12 cellular contexts compared by ENCODE assay signal in the genomic region with DNA sequence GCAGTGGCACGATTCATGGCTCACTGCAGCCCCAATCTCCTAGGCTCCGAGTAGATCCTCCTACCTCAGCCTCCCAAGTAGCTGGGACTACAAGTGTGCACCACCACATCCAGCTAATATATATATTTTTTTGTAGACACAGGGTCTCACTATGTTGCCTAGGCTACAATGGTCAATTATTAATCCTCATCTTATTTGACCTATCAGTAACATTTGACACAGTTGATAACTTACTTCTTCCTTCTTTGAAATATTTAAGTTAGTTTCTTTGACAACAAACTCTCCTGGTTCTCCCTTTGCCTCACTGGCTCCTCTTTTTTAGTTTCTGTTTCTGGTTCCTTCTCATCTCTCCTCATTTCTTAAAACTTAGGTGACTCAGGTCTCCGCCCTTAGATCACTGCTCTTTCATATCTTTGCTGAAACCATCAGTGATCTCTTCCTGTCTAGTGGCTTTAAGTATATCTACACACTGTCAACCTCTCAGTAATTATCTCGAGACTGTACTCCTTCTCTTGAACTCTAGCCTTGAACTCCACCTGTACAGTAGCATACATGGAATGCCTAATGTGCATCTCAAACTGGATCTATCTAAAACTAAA. TPM values are rescaled to one million over a fixed set of nuclear protein-coding genes. Genes with fewer than 3 reads are reported as not detected.
DNase-seq lines count a peak whose midpoint lies in the region; ATAC-seq and TF ChIP-seq lines count a peak whose summit lies in the region.
"Had no signal": no experiment of that assay in that cellular context is flagged by ENCODE, and none has a peak within 500 bp of the region (broad histone marks: within the 10 kb centered on the region; RNA-seq: fewer than 3 reads in every experiment).

No MANE protein-coding gene starts in this region.

- H3K36me3 ChIP-seq in uterus (no peaks in the 10 kb centered on the region), upper lobe of left lung (peaks cover 0 to 21% (median 0%) of the 10 kb centered on the region in 4 donors)
- H3K36me3 ChIP-seq: breast epithelium had no signal

- TF ChIP-seq CTCF in uterus (IDR thresholded peaks at IDR 0.05), result no peak
- TF ChIP-seq CTCF in upper lobe of left lung (IDR thresholded peaks at IDR 0.05), result no peak

- H3K9me3 Mint-ChIP-seq in central memory CD8-positive, alpha-beta T cell, result no peaks in the 10 kb centered on the region

- H3K4me3 ChIP-seq in uterus, result no peak overlapping the region
- H3K4me3 ChIP-seq in upper lobe of left lung, result no peak overlapping the region
- H3K4me3 ChIP-seq: breast epithelium, hepatocyte, stomach had no signal

- no peaks in the 10 kb centered on the region for H3K27me3 Mint-ChIP-seq in central memory CD8-positive, alpha-beta T cell

- TF ChIP-seq POLR2A in uterus (IDR thresholded peaks at IDR 0.05), result no peak
- TF ChIP-seq POLR2A in upper lobe of left lung (IDR thresholded peaks at IDR 0.05), result no peak

- H3K9me3 ChIP-seq in uterus (no peaks in the 10 kb centered on the region), upper lobe of left lung (no peaks in the 10 kb centered on the region)
- H3K9me3 ChIP-seq: breast epithelium, stomach had no signal

- H3K36me3 Mint-ChIP-seq in central memory CD8-positive, alpha-beta T cell (ENCODE audit: insufficient read depth), result peaks cover 2% of the 10 kb centered on the region

- H3K4me1 Mint-ChIP-seq in central memory CD8-positive, alpha-beta T cell, result peaks cover 12% of the 10 kb centered on the region

- DNase-seq in central memory CD8-positive, alpha-beta T cell (ENCODE audit: low spot score in 2 of 2), result no peak
- DNase-seq in uterus (no peak), upper lobe of left lung (no peak), NCI-H2227 treated with DMSO at 0.1 percent for 48 hours (lab: John Stamatoyannopoulos, UW) (no peak), kidney glomerular epithelial cell (lab: John Stamatoyannopoulos, UW) (no peak)
- DNase-seq: posterior cingulate gyrus, stomach had no signal

- H3K4me1 ChIP-seq in uterus (no peaks in the 10 kb centered on the region), upper lobe of left lung (no peaks in the 10 kb centered on the region)
- H3K4me1 ChIP-seq: breast epithelium, stomach had no signal

- no peaks in the 10 kb centered on the region for H3K27me3 ChIP-seq in uterus
- H3K27me3 ChIP-seq in upper lobe of left lung, result no peaks in the 10 kb centered on the region
- H3K27me3 ChIP-seq: breast epithelium, hepatocyte, stomach had no signal

- intact Hi-C loops in uterus (cut with DNase I; ENCODE audit: low total_unique reads), result no loop called here

- no peak for TF ChIP-seq EP300 in upper lobe of left lung (IDR thresholded peaks at IDR 0.05)

- peak overlapping the region; percentile 27 for H3K4me3 Mint-ChIP-seq in central memory CD8-positive, alpha-beta T cell

- ATAC-seq in GM18858 (IDR thresholded peaks at IDR 0.05; ENCODE audit: unreplicated experiment) (peak; percentile 80), GM21619 (IDR thresholded peaks at IDR 0.05; ENCODE audit: unreplicated experiment) (peak; percentile 94), HG03521 (IDR thresholded peaks at IDR 0.05; ENCODE audit: unreplicated experiment) (peak; percentile 78), upper lobe of left lung (ENCODE audit: low FRiP score in 2 of 2) (no peak)
- peak; percentile 89 for ATAC-seq in central memory CD8-positive, alpha-beta T cell (replicated peaks; ENCODE audit: extremely low read depth, poor library complexity, severe bottlenecking)

- 83 to 92% methylated on average over 4 of the region's 4 CpGs for WGBS in upper lobe of left lung, 2 donors

- peak overlapping the region; percentile 78 for H3K27ac Mint-ChIP-seq in central memory CD8-positive, alpha-beta T cell (ENCODE audit: low read depth)

- H3K27ac ChIP-seq in uterus (no peak overlapping the region), upper lobe of left lung (no peak overlapping the region)
- H3K27ac ChIP-seq: breast epithelium, hepatocyte, stomach had no signal

RNA-seq across cellular contexts. Expression of a gene that starts 11.5 kb away (rescaled TPM):
- total RNA-seq in uterus, result 10 to 100 TPM; 19.4 to 76.3 (median 23.7) TPM
- total RNA-seq in upper lobe of left lung, result 10 to 100 TPM in 4 of 6 donors, 1 to 10 TPM in 2; 4.2 to 15.5 (median 10.5) TPM

Comparison
In these comparisons a context has a peak if more than half of its experiments do, and no peak if none do; other contexts are left out.
1. ATAC-seq: peak in GM18858 (single experiment), GM21619 (single experiment), HG03521 (single experiment) and central memory CD8-positive, alpha-beta T cell (single experiment); none in upper lobe of left lung (0 of 2).